ENCODE assay signal across 27 cellular contexts in genomic region chr19:6258812-6259311, GRCh38. TPM values are rescaled to one million over a fixed set of nuclear protein-coding genes. Genes with fewer than 3 reads are reported as not detected.
DNase-seq lines count a peak whose midpoint lies in the region; FAIRE-seq and TF ChIP-seq lines count a peak whose summit lies in the region.
"Had no signal": no experiment of that assay in that cellular context is flagged by ENCODE, and none has a peak within 500 bp of the region (broad histone marks: within the 10 kb centered on the region; RNA-seq: fewer than 3 reads in every experiment).

No MANE protein-coding gene starts in this region.

- intact Hi-C loops in activated naive CD4-positive, alpha-beta T cell treated with anti-CD3 and anti-CD28 coated beads for 36 hours (cut with micrococcal nuclease) = no loop called here

- H3K4me1 Mint-ChIP-seq in activated naive CD4-positive, alpha-beta T cell treated with anti-CD3 and anti-CD28 coated beads for 36 hours (ENCODE audit: low read depth) = peaks cover 12% of the 10 kb centered on the region
- H3K4me1 Mint-ChIP-seq in chondrocyte (ENCODE audit: low read depth) = peaks cover 19% of the 10 kb centered on the region

- H3K79me2 ChIP-seq in parathyroid adenoma = peaks cover 52% of the 10 kb centered on the region

- no peak overlapping the region for H3K4me3 Mint-ChIP-seq in activated naive CD4-positive, alpha-beta T cell treated with anti-CD3 and anti-CD28 coated beads for 36 hours
- H3K4me3 Mint-ChIP-seq in chondrocyte (ENCODE audit: unreplicated experiment) = no peak overlapping the region
- H3K4me3 Mint-ChIP-seq: activated CD8-positive, alpha-beta T cell treated with anti-CD3 and anti-CD28 coated beads, Interleukin-2, amount 10 ng/mL, durations not matched to agents 7 days and 5 days; CD4-positive, alpha-beta memory T cell; stimulated activated naive B cell treated with anti-CD40 and anti-IgM and Interleukin-4, amounts not matched to agents 10 μg/mL and 1 μg/mL and 100 μg/mL, for 72 hours had no signal

- H3K4me2 ChIP-seq in parathyroid adenoma (ENCODE audit: low read length) = no peak overlapping the region

- TF ChIP-seq CTCF in chondrocyte (IDR thresholded peaks at IDR 0.05) (no peak), parathyroid adenoma (IDR thresholded peaks at IDR 0.05) (no peak)

- H3K36me3 ChIP-seq in parathyroid adenoma (ENCODE audit: control insufficient read depth, insufficient read depth, low read length) = no peaks in the 10 kb centered on the region

- peaks cover 26% of the 10 kb centered on the region for H3K36me3 Mint-ChIP-seq in activated naive CD4-positive, alpha-beta T cell treated with anti-CD3 and anti-CD28 coated beads for 36 hours (ENCODE audit: low read depth)
- H3K36me3 Mint-ChIP-seq in chondrocyte (ENCODE audit: low read depth) = peaks cover 14% of the 10 kb centered on the region

- no peak overlapping the region for H3K9ac ChIP-seq in parathyroid adenoma

- CTCF ChIA-PET in activated naive CD4-positive, alpha-beta T cell treated with anti-CD3 and anti-CD28 coated beads for 36 hours (lab: Charles Lee) = interaction anchor here (1.6 kb wide), 1 partner anchor 40 kb away, joined by 4 read pairs; no protein-coding TSS in a partner anchor

- H3K4me3 ChIP-seq in parathyroid adenoma (ENCODE audit: low read depth, low read length) = no peak overlapping the region
- H3K4me3 ChIP-seq: ascending aorta, coronary artery had no signal

- H3K27me3 ChIP-seq in parathyroid adenoma (ENCODE audit: control insufficient read depth, insufficient read depth, low read length) = no peaks in the 10 kb centered on the region
- H3K27me3 ChIP-seq: ascending aorta, neutrophil had no signal

- peak overlapping the region; percentile 19 for H3K27ac ChIP-seq in parathyroid adenoma
- H3K27ac ChIP-seq: ascending aorta, neutrophil had no signal

- H3K27ac Mint-ChIP-seq in activated naive CD4-positive, alpha-beta T cell treated with anti-CD3 and anti-CD28 coated beads for 36 hours = peak overlapping the region; percentile 61
- H3K27ac Mint-ChIP-seq in chondrocyte (ENCODE audit: unreplicated experiment) = peak overlapping the region; percentile 41
- H3K27ac Mint-ChIP-seq: activated CD8-positive, alpha-beta T cell treated with anti-CD3 and anti-CD28 coated beads, Interleukin-2, amount 10 ng/mL, durations not matched to agents 7 days and 5 days; activated T-helper 2 cell treated with anti-CD3 and anti-CD28 coated beads, Interferon-gamma antibody, Interleukin-2, Interleukin-4, amounts not matched to agents 10 μg/mL and 5 μg/mL and 100 μg/mL, durations not matched to agents 14 hours and 24 hours and 36 hours; naive B cell; stimulated activated naive B cell treated with anti-CD40 and anti-IgM and Interleukin-4, amounts not matched to agents 10 μg/mL and 1 μg/mL and 100 μg/mL, for 72 hours had no signal

- H3K9me3 Mint-ChIP-seq in activated naive CD4-positive, alpha-beta T cell treated with anti-CD3 and anti-CD28 coated beads for 36 hours = no peaks in the 10 kb centered on the region
- H3K9me3 Mint-ChIP-seq in chondrocyte (ENCODE audit: low read depth) = no peaks in the 10 kb centered on the region
- H3K9me3 Mint-ChIP-seq: activated naive CD4-positive, alpha-beta T cell treated with anti-CD3 and anti-CD28 coated beads, Interleukin-2, amount 50 U/mL, for 72 hours; activated T-helper 2 cell treated with anti-CD3 and anti-CD28 coated beads, Interferon-gamma antibody, Interleukin-2, Interleukin-4, amounts not matched to agents 10 μg/mL and 5 μg/mL and 100 μg/mL, durations not matched to agents 14 hours and 24 hours and 36 hours; CD4-positive, alpha-beta memory T cell; naive B cell; stimulated activated naive B cell treated with anti-CD40 and anti-IgM and Interleukin-4, amounts not matched to agents 10 μg/mL and 1 μg/mL and 100 μg/mL, for 72 hours had no signal

- DNase-seq in activated naive CD4-positive, alpha-beta T cell treated with anti-CD3 and anti-CD28 coated beads for 36 hours = no peak
- DNase-seq in activated naive CD4-positive, alpha-beta T cell treated with Interleukin-2 at 50 U/mL for 16 hours = no peak
- DNase-seq in chondrocyte (ENCODE audit: low spot score) (no peak), NK-92 (lab: John Stamatoyannopoulos, UW; ENCODE audit: unreplicated experiment) (no peak), frontal cortex (ENCODE audit: low spot score in 2 of 2) (no peak), NCI-H1417 treated with DMSO at 0.1 percent for 48 hours (lab: John Stamatoyannopoulos, UW) (no peak)
- DNase-seq in stimulated activated naive CD4-positive, alpha-beta T cell (lab: John Stamatoyannopoulos, UW) = no peak
- DNase-seq: activated CD8-positive, alpha-beta T cell treated with anti-CD3 and anti-CD28 coated beads, Interleukin-2, amount 10 ng/mL, durations not matched to agents 7 days and 5 days; DND-41; effector memory CD4-positive, alpha-beta T cell; GF-D8; islet precursor cell; left ventricle myocardium superior; naive B cell; NCI-H1048; NCI-H1694; RPMI8226; stimulated activated naive B cell treated with anti-CD40 and anti-IgM and Interleukin-4, amounts not matched to agents 10 μg/mL and 1 μg/mL and 100 μg/mL, for 72 hours; T-helper 1 cell had no signal

- no peaks in the 10 kb centered on the region for H3K9me3 ChIP-seq in parathyroid adenoma (ENCODE audit: control insufficient read depth, low read length)
- H3K9me3 ChIP-seq: ascending aorta, neutrophil had no signal

- H3K4me1 ChIP-seq in parathyroid adenoma = peaks cover 51% of the 10 kb centered on the region

- no peaks in the 10 kb centered on the region for H3K27me3 Mint-ChIP-seq in activated naive CD4-positive, alpha-beta T cell treated with anti-CD3 and anti-CD28 coated beads for 36 hours (ENCODE audit: low read depth)
- no peaks in the 10 kb centered on the region for H3K27me3 Mint-ChIP-seq in chondrocyte (ENCODE audit: low read depth)
- H3K27me3 Mint-ChIP-seq: CD4-positive, alpha-beta memory T cell; naive B cell; stimulated activated naive B cell treated with anti-CD40 and anti-IgM and Interleukin-4, amounts not matched to agents 10 μg/mL and 1 μg/mL and 100 μg/mL, for 72 hours had no signal

- no peak for FAIRE-seq in frontal cortex (lab: Jason Lieb, UNC)
- FAIRE-seq: D721Med had no signal

- no peak overlapping the region for H2AFZ ChIP-seq in parathyroid adenoma

RNA-seq across cellular contexts. Expression of gene MLLT1, which starts 20.9 kb away (rescaled TPM):
- total RNA-seq in activated naive CD4-positive, alpha-beta T cell treated with anti-CD3 and anti-CD28 coated beads for 36 hours = 10 to 100 TPM; 30.6 to 31.3 TPM
- total RNA-seq in chondrocyte = 57.7 to 61.2 TPM (median 60.9 TPM) in 3 replicates
- 8.6 TPM for total RNA-seq in frontal cortex
